In the genomic region with DNA sequence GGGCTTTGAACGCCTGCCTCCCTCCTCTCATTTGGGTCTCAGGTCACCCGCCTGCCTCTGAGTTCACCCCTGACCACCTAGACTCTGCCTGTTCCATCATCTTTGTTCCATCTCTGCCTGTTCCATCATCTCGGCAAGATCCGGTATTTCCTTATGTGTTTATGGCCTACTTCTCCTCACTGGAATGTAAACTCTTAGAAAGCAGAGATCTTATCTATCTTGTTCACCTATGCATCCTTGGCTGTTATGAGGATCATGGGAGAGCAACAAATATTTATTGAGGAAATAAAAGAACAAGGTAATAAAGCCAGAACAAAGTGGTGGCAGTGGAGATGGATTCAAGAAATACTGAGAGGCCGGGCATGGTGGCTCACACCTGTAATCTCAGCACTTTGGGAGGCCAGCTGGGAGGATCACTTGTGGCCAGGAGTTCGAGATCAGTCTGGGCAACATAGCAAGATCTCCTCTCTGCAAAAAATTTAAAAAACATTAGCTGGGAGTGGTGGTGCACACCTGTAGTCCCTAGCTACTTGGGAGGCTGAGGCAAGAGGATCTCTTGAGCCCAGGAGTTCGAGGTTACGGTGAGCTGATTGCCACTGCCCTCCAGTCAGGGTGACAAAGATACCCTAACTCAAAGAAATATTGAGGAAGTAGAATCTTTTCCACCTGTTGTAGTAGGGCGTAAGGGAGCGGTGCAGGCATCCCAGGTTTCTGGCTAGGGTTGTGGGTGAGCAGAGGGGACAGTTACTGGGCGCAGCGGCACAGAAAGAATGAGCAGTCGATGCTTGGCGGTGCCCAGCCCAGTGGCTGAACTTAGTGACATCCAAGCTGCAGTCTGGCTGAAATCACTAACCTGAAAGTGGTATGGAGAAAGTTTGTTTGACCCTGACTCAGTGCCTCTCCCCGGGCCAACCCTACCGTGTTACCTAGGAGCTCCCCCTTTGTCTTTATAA, we compare ENCODE assay signal across 10 cellular contexts. TPM values are rescaled to one million over a fixed set of nuclear protein-coding genes. Genes with fewer than 3 reads are reported as not detected.
A peak's percentile ranks its signal among the peaks of the same experiment; 100 is the strongest.
DNase-seq lines count a peak whose midpoint lies in the region; ATAC-seq lines count a peak whose summit lies in the region.
"Had no signal": no experiment of that assay in that cellular context is flagged by ENCODE, and none has a peak within 500 bp of the region (broad histone marks: within the 10 kb centered on the region; RNA-seq: fewer than 3 reads in every experiment).

No MANE protein-coding gene starts in this region.

- POLR2A ChIA-PET in naive thymus-derived CD4-positive, alpha-beta T cell (lab: Charles Lee), result no interaction called here

- H3K9me3 ChIP-seq in naive thymus-derived CD4-positive, alpha-beta T cell (ENCODE audit: control insufficient read depth in 2 of 3, low read length in 3 of 3), result no peaks in the 10 kb centered on the region

- intact Hi-C loops in naive thymus-derived CD4-positive, alpha-beta T cell (cut with micrococcal nuclease), result loop anchor here (2.0 to 5.0 kb wide), 6 partner anchors 21 to 1125 kb away; a partner anchor contains a TSS

- H3K27me3 ChIP-seq in naive thymus-derived CD4-positive, alpha-beta T cell (ENCODE audit: control insufficient read depth in 2 of 2, insufficient read depth in 2 of 2, low read length in 2 of 2), result no peaks in the 10 kb centered on the region

- H3K27me3 Mint-ChIP-seq in stimulated activated naive CD8-positive, alpha-beta T cell treated with anti-CD3 and anti-CD28 coated beads, Interleukin-15, Interleukin-2, amounts not matched to agents 100 ng/mL and 50 ng/mL, for 24 hours, result no peaks in the 10 kb centered on the region
- no peaks in the 10 kb centered on the region for H3K27me3 Mint-ChIP-seq in naive thymus-derived CD4-positive, alpha-beta T cell

- peaks cover 4% of the 10 kb centered on the region for H3K36me3 Mint-ChIP-seq in stimulated activated naive CD8-positive, alpha-beta T cell treated with anti-CD3 and anti-CD28 coated beads, Interleukin-15, Interleukin-2, amounts not matched to agents 100 ng/mL and 50 ng/mL, for 24 hours (ENCODE audit: low read depth)
- no peaks in the 10 kb centered on the region for H3K36me3 Mint-ChIP-seq in naive thymus-derived CD4-positive, alpha-beta T cell

- DNase-seq in stimulated activated naive CD8-positive, alpha-beta T cell treated with anti-CD3 and anti-CD28 coated beads, Interleukin-15, Interleukin-2, amounts not matched to agents 100 U/mL and 50 U/mL, for 24 hours, result no peak
- DNase-seq in caudate nucleus (lab: John Stamatoyannopoulos, UW) (no peak), T1000 (lab: John Stamatoyannopoulos, UW) (no peak)
- DNase-seq in naive thymus-derived CD4-positive, alpha-beta T cell, result no peak
- DNase-seq in NK-92 treated with Interleukin-12 subunit alpha and Interleukin-12 subunit beta, amount 100 ng/mL, for 24 hours (lab: John Stamatoyannopoulos, UW), result no peak
- DNase-seq: DMS153, NCI-H1436 treated with DMSO at 0.1 percent for 48 hours had no signal

- peak overlapping the region; percentile 84 for H3K4me3 Mint-ChIP-seq in stimulated activated naive CD8-positive, alpha-beta T cell treated with anti-CD3 and anti-CD28 coated beads, Interleukin-15, Interleukin-2, amounts not matched to agents 100 ng/mL and 50 ng/mL, for 24 hours
- H3K4me3 Mint-ChIP-seq in naive thymus-derived CD4-positive, alpha-beta T cell, result peak overlapping the region; percentile 29 to 89 (median 72)

- no peaks in the 10 kb centered on the region for H3K9me3 Mint-ChIP-seq in stimulated activated naive CD8-positive, alpha-beta T cell treated with anti-CD3 and anti-CD28 coated beads, Interleukin-15, Interleukin-2, amounts not matched to agents 100 ng/mL and 50 ng/mL, for 24 hours
- peaks cover 0 to 1% (median 0%) of the 10 kb centered on the region in 11 donors for H3K9me3 Mint-ChIP-seq in naive thymus-derived CD4-positive, alpha-beta T cell

- CTCF ChIA-PET in naive thymus-derived CD4-positive, alpha-beta T cell (lab: Charles Lee), result no interaction called here

- peaks cover 0 to 9% (median 0%) of the 10 kb centered on the region in 3 experiments for H3K36me3 ChIP-seq in naive thymus-derived CD4-positive, alpha-beta T cell (ENCODE audit: control insufficient read depth in 2 of 3, insufficient read depth in 3 of 3, low read length in 3 of 3)

- peak overlapping the region; percentile 45 for H3K27ac Mint-ChIP-seq in stimulated activated naive CD8-positive, alpha-beta T cell treated with anti-CD3 and anti-CD28 coated beads, Interleukin-15, Interleukin-2, amounts not matched to agents 100 ng/mL and 50 ng/mL, for 24 hours
- peak overlapping the region in 8 of 9 donors; percentile 21 to 84 (median 64) for H3K27ac Mint-ChIP-seq in naive thymus-derived CD4-positive, alpha-beta T cell

- no peak overlapping the region for H3K4me3 ChIP-seq in naive thymus-derived CD4-positive, alpha-beta T cell (ENCODE audit: low read length)

- peaks cover 43% of the 10 kb centered on the region for H3K4me1 Mint-ChIP-seq in stimulated activated naive CD8-positive, alpha-beta T cell treated with anti-CD3 and anti-CD28 coated beads, Interleukin-15, Interleukin-2, amounts not matched to agents 100 ng/mL and 50 ng/mL, for 24 hours (ENCODE audit: low read depth)
- H3K4me1 Mint-ChIP-seq in naive thymus-derived CD4-positive, alpha-beta T cell, result peaks cover 13 to 50% (median 29%) of the 10 kb centered on the region in 7 donors

- H3K4me1 ChIP-seq in naive thymus-derived CD4-positive, alpha-beta T cell (ENCODE audit: control insufficient read depth in 2 of 2, insufficient read depth in 2 of 2, low read length in 2 of 2), result peaks cover 18 to 34% of the 10 kb centered on the region in 2 donors

- peak overlapping the region; percentile 97 for H3K27ac ChIP-seq in caudate nucleus (ENCODE audit: low read depth, low read length)
- no peak overlapping the region for H3K27ac ChIP-seq in naive thymus-derived CD4-positive, alpha-beta T cell (ENCODE audit: low read depth, low read length)

- ATAC-seq in stimulated activated naive CD8-positive, alpha-beta T cell treated with anti-CD3 and anti-CD28 coated beads, Interleukin-15, Interleukin-2, amounts not matched to agents 100 U/mL and 50 U/mL, for 24 hours, result no peak
- ATAC-seq in naive thymus-derived CD4-positive, alpha-beta T cell, result no peak
- ATAC-seq in HG02759 (IDR thresholded peaks at IDR 0.05; ENCODE audit: unreplicated experiment) (no peak), HG03457 (IDR thresholded peaks at IDR 0.05; ENCODE audit: unreplicated experiment) (no peak)

RNA-seq across cellular contexts. Expression of a gene that starts 1.7 kb away (rescaled TPM):
- total RNA-seq in naive thymus-derived CD4-positive, alpha-beta T cell, result 100 to 1,000 TPM; 150 to 268 (median 174) TPM
- 10 to 100 TPM; 65.5 to 75.8 TPM for polyA plus RNA-seq in naive thymus-derived CD4-positive, alpha-beta T cell
